ENCODE assay signal across 8 cellular contexts in genomic region chr22:39388261-39389011, GRCh38. TPM values are rescaled to one million over a fixed set of nuclear protein-coding genes. Genes with fewer than 3 reads are reported as not detected.
DNase-seq lines count a peak whose midpoint lies in the region; ATAC-seq and TF ChIP-seq lines count a peak whose summit lies in the region.

No MANE protein-coding gene starts in this region.

- TF ChIP-seq RAD21 in SK-N-SH (IDR thresholded peaks at IDR 0.05; ENCODE audit: low read length), result no peak

- no peaks in the 10 kb centered on the region for H3K36me3 ChIP-seq in SK-N-SH (replicated peaks in 1 of 2; ENCODE audit: control insufficient read depth in 1 of 2, insufficient read depth in 2 of 2, low read length in 1 of 2)
- no peaks in the 10 kb centered on the region for H3K36me3 ChIP-seq in adrenal gland (replicated peaks in 1 of 2)
- H3K36me3 ChIP-seq in left ventricle myocardium inferior, result no peaks in the 10 kb centered on the region
- no peaks in the 10 kb centered on the region for H3K36me3 ChIP-seq in prostate gland

- H3K9me3 Mint-ChIP-seq in Calu3 (ENCODE audit: low read depth, unreplicated experiment) (no peaks in the 10 kb centered on the region), type B pancreatic cell (no peaks in the 10 kb centered on the region)

- CTCF ChIA-PET in Calu3 (lab: Charles Lee) (interaction anchor here (0.7 kb wide), 2 partner anchors 188 to 654 kb away, joined by 3 to 8 read pairs; no protein-coding TSS in a partner anchor), SK-N-SH (lab: Yijun Ruan, JAX) (no interaction called here)

- H3K9ac ChIP-seq in SK-N-SH, result no peak overlapping the region

- peak; percentile 84 for DNase-seq in Calu3
- DNase-seq in SK-N-SH, result peak; percentile 96
- DNase-seq in adrenal gland, result peak; percentile 84 to 92 (median 89)
- DNase-seq in left ventricle myocardium inferior, result peak; percentile 84
- DNase-seq in prostate gland (ENCODE audit: low spot score), result peak; percentile 68
- DNase-seq in type B pancreatic cell (ENCODE audit: extremely low spot score, unreplicated experiment), result peak; percentile 89

- WGBS in SK-N-SH (ENCODE audit: low lambda C conversion rate), result 22% methylated on average over 9 of the region's 56 CpGs
- 5 to 7% (median 5%) methylated on average over 19 to 56 of the region's 56 CpGs for WGBS in adrenal gland, 4 donors
- WGBS in prostate gland, result 3% methylated on average over 55 of the region's 56 CpGs

- POLR2A ChIA-PET in SK-N-SH (lab: Yijun Ruan, JAX), result no interaction called here

- no peaks in the 10 kb centered on the region for H3K79me2 ChIP-seq in SK-N-SH (ENCODE audit: insufficient read depth)

- H3K4me2 ChIP-seq in SK-N-SH, result peak overlapping the region; percentile 71

- H4K20me1 ChIP-seq in SK-N-SH (ENCODE audit: insufficient read depth), result no peaks in the 10 kb centered on the region

- H3K27me3 Mint-ChIP-seq in Calu3 (ENCODE audit: unreplicated experiment) (peaks cover 12% of the 10 kb centered on the region), type B pancreatic cell (peaks cover 6% of the 10 kb centered on the region)

- ATAC-seq in HG03175 (IDR thresholded peaks at IDR 0.05; ENCODE audit: unreplicated experiment) (peak; percentile 73), GM21447 (IDR thresholded peaks at IDR 0.05; ENCODE audit: unreplicated experiment) (no peak)

- H3K27me3 ChIP-seq in SK-N-SH (ENCODE audit: insufficient read depth) (no peaks in the 10 kb centered on the region), adrenal gland (no peaks in the 10 kb centered on the region), left ventricle myocardium inferior (ENCODE audit: low read depth) (no peaks in the 10 kb centered on the region), prostate gland (replicated peaks; ENCODE audit: insufficient read depth) (no peaks in the 10 kb centered on the region)

- H3K4me1 Mint-ChIP-seq in Calu3 (ENCODE audit: low read depth, unreplicated experiment) (no peaks in the 10 kb centered on the region), type B pancreatic cell (ENCODE audit: unreplicated experiment) (peaks cover 4% of the 10 kb centered on the region)

- no peaks in the 10 kb centered on the region for H3K9me2 ChIP-seq in SK-N-SH

- intact Hi-C loops in Calu3 (cut with micrococcal nuclease; ENCODE audit: unreplicated experiment) (no loop called here), adrenal gland (cut with DNase I) (no loop called here), left ventricle myocardium inferior (cut with micrococcal nuclease) (no loop called here), prostate gland (cut with DNase I) (no loop called here)

- TF ChIP-seq POLR2A in adrenal gland (IDR thresholded peaks at IDR 0.05) (no peak), prostate gland (IDR thresholded peaks at IDR 0.05) (no peak)

- no peak for TF ChIP-seq EP300 in SK-N-SH (IDR thresholded peaks at IDR 0.05; ENCODE audit: borderline replicate concordance in 1 of 2, low read depth in 1 of 2, low read length in 1 of 2)

- peak overlapping the region; percentile 75 for H3K4me3 Mint-ChIP-seq in Calu3 (ENCODE audit: low read depth, unreplicated experiment)
- peak overlapping the region; percentile 86 for H3K4me3 Mint-ChIP-seq in type B pancreatic cell

- peak overlapping the region; percentile 63; the same call in 1 of the 2 replicates for H2AFZ ChIP-seq in SK-N-SH (ENCODE audit: low read depth)

- BruUV-seq in Calu3 (replicated peaks; lab: Mats Ljungman, UMichigan), result no TSS peak

- H3K36me3 Mint-ChIP-seq in Calu3 (ENCODE audit: insufficient read depth, unreplicated experiment), result no peaks in the 10 kb centered on the region
- no peaks in the 10 kb centered on the region for H3K36me3 Mint-ChIP-seq in type B pancreatic cell

- no peak for TF ChIP-seq CTCF in Calu3 (IDR thresholded peaks at IDR 0.05; ENCODE audit: unreplicated experiment)
- no peak for TF ChIP-seq CTCF in SK-N-SH (IDR thresholded peaks at IDR 0.05)
- TF ChIP-seq CTCF in adrenal gland (IDR thresholded peaks at IDR 0.05), result no peak
- TF ChIP-seq CTCF in left ventricle myocardium inferior (IDR thresholded peaks at IDR 0.05; ENCODE audit: borderline replicate concordance), result no peak
- no peak for TF ChIP-seq CTCF in prostate gland (IDR thresholded peaks at IDR 0.05)
- no peak for TF ChIP-seq CTCF in type B pancreatic cell (conservative IDR thresholded peaks at IDR 0.05)

- H3K4me1 ChIP-seq in SK-N-SH (ENCODE audit: control insufficient read depth in 1 of 2, insufficient read depth in 2 of 2, low read depth in 1 of 2, low read length in 1 of 2) (no peaks in the 10 kb centered on the region; a peak in 1 of 4 replicates), adrenal gland (replicated peaks in 1 of 2) (peaks cover 0 to 6% of the 10 kb centered on the region in 2 donors), left ventricle myocardium inferior (peaks cover 21% of the 10 kb centered on the region), prostate gland (replicated peaks) (no peaks in the 10 kb centered on the region)

- H3K9me3 ChIP-seq in SK-N-SH (no peaks in the 10 kb centered on the region), adrenal gland (replicated peaks in 1 of 3) (no peaks in the 10 kb centered on the region), left ventricle myocardium inferior (replicated peaks) (no peaks in the 10 kb centered on the region), prostate gland (no peaks in the 10 kb centered on the region)

- H3F3A ChIP-seq in SK-N-SH (replicated peaks; ENCODE audit: insufficient read depth), result no peaks in the 10 kb centered on the region

- peak overlapping the region; percentile 55 to 61 for H3K4me3 ChIP-seq in SK-N-SH (ENCODE audit: low read depth in 2 of 2, low read length in 1 of 2)
- peak overlapping the region in 2 of 4 donors; percentile 40 to 61 for H3K4me3 ChIP-seq in adrenal gland
- H3K4me3 ChIP-seq in left ventricle myocardium inferior, result peak overlapping the region; percentile 77
- H3K4me3 ChIP-seq in prostate gland, result peak overlapping the region; percentile 29 to 42

- H3K27ac ChIP-seq in SK-N-SH (ENCODE audit: low read depth in 2 of 2, low read length in 1 of 2), result no peak overlapping the region
- peak overlapping the region in 1 of 5 donors; percentile 42 for H3K27ac ChIP-seq in adrenal gland
- peak overlapping the region; percentile 39 for H3K27ac ChIP-seq in left ventricle myocardium inferior (replicated peaks)
- H3K27ac ChIP-seq in prostate gland, result no peak overlapping the region

- H3K27ac Mint-ChIP-seq in Calu3 (ENCODE audit: unreplicated experiment) (no peak overlapping the region), type B pancreatic cell (no peak overlapping the region)

TF ChIP-seq in SK-N-SH, 30 proteins besides CTCF, POLR2A, EP300 and RAD21:
- 0 out of 2 replicates have a peak, but pooled peaks have one; percentile 31 for TF ChIP-seq MXI1 (IDR thresholded peaks at IDR 0.05; ENCODE audit: low read depth, low read length)
- TF ChIP-seq, protein P1, sequence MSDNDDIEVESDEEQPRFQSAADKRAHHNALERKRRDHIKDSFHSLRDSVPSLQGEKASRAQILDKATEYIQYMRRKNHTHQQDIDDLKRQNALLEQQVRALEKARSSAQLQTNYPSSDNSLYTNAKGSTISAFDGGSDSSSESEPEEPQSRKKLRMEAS (IDR thresholded peaks at IDR 0.05; ENCODE audit: low read depth), result no peak
- TF ChIP-seq, protein P2, sequence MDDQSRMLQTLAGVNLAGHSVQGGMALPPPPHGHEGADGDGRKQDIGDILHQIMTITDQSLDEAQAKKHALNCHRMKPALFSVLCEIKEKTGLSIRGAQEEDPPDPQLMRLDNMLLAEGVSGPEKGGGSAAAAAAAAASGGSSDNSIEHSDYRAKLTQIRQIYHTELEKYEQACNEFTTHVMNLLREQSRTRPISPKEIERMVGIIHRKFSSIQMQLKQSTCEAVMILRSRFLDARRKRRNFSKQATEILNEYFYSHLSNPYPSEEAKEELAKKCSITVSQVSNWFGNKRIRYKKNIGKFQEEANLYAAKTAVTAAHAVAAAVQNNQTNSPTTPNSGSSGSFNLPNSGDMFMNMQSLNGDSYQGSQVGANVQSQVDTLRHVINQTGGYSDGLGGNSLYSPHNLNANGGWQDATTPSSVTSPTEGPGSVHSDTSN (IDR thresholded peaks at IDR 0.05), result peak; percentile 74

RNA-seq across cellular contexts. Expression of gene TAB1, which starts 11.1 kb away (rescaled TPM):
- 31.8 and 34.6 TPM in 2 replicates for total RNA-seq in Calu3 (2022)
- 10.8 and 12.9 TPM in 2 replicates for polyA plus RNA-seq in SK-N-SH (2012; rRNA removed)
- 4.9 and 8.7 TPM in 2 replicates for polyA plus RNA-seq in SK-N-SH (2012; cell fraction: cytosol; rRNA removed)
- 18.2 and 32.4 TPM in 2 replicates for polyA plus RNA-seq in SK-N-SH (2012; cell fraction: nucleus; rRNA removed)
- total RNA-seq in adrenal gland, result 10 to 100 TPM; 16.7 to 38.0 (median 24.9) TPM
- polyA plus RNA-seq in adrenal gland, result 10 to 100 TPM in 2 of 3 donors, 1 to 10 TPM in 1; 9.3 to 31.4 (median 20.6) TPM
- 19.4 TPM for total RNA-seq in left ventricle myocardium inferior
- total RNA-seq in prostate gland, result 10 to 100 TPM; 26.0 to 42.8 TPM
- 26.0 and 31.0 TPM in 2 replicates for total RNA-seq in type B pancreatic cell (ENCODE audit: low replicate concordance)

RNA-seq across cellular contexts. Expression of gene SYNGR1, which starts 38.6 kb away (rescaled TPM):
- total RNA-seq in Calu3 (2022) (12.3 and 16.8 TPM in 2 replicates), adrenal gland (10 to 100 TPM in 7 of 8 donors, 1 to 10 TPM in 1; 9.3 to 80.0 (median 35.8) TPM), left ventricle myocardium inferior (37.7 TPM), prostate gland (10 to 100 TPM; 38.3 to 43.8 TPM), type B pancreatic cell (ENCODE audit: low replicate concordance) (41.4 and 47.9 TPM in 2 replicates)
- polyA plus RNA-seq in SK-N-SH (2012; rRNA removed) (18.1 and 18.7 TPM in 2 replicates), adrenal gland (10 to 100 TPM in 2 of 3 donors, 1 to 10 TPM in 1; 8.5 to 26.4 (median 18.6) TPM)
- polyA plus RNA-seq in SK-N-SH (2012; cell fraction: cytosol; rRNA removed), result 6.5 and 12.2 TPM in 2 replicates
- 29.3 and 35.7 TPM in 2 replicates for polyA plus RNA-seq in SK-N-SH (2012; cell fraction: nucleus; rRNA removed)
